9 cellular contexts compared by ENCODE assay signal in the genomic region with DNA sequence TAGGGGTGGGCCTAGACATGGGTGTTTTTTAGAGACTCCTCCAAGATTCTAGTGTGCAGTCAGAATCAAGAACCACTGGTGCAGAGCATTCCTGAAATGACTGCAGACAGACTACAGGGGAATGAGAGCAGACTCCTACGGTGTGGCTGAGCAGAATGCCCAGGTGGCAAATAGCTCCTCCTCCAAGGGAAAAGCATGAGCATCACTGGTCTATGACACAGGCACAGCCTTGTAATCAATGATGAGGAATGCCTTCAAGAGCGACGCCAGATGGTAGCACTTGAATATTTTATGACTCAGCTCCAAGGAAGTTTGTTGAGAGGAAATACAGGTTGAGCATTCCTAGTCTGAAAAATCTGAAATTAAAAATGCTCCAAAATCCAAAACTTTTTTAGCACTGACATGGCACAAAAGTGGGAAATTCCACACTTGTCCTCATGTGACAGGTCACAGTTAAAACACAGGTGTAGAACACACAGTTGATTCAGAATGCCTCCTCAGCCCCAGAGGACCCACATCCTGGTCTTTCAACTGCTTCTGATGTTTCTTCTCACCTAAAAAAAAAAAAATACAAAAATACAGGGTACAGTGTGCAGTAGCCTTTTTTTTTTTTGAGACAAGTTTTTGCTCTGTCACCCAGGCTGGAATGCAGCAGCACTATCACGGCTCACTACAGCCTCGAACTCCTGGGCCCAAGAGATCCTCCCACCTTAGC. TPM values are rescaled to one million over a fixed set of nuclear protein-coding genes. Genes with fewer than 3 reads are reported as not detected.
DNase-seq lines count a peak whose midpoint lies in the region; ATAC-seq and FAIRE-seq lines count a peak whose summit lies in the region.
"Had no signal": no experiment of that assay in that cellular context is flagged by ENCODE, and none has a peak within 500 bp of the region (broad histone marks: within the 10 kb centered on the region; RNA-seq: fewer than 3 reads in every experiment).

No MANE protein-coding gene starts in this region.

- peak; percentile 47 for FAIRE-seq in islet of Langerhans (lab: Jason Lieb, UNC)
- FAIRE-seq: endometrium had no signal

- H3K9me3 Mint-ChIP-seq in natural killer cell treated with Interleukin-12 subunit alpha and Interleukin-12 subunit beta and Interleukin-15 and Interleukin-18, amount 100 ng/mL, for 72 hours: no peaks in the 10 kb centered on the region

- no peak overlapping the region for H3K4me3 Mint-ChIP-seq in natural killer cell treated with Interleukin-12 subunit alpha and Interleukin-12 subunit beta and Interleukin-15 and Interleukin-18, amount 100 ng/mL, for 72 hours

- ATAC-seq in natural killer cell treated with Interleukin-12 subunit alpha and Interleukin-12 subunit beta and Interleukin-15 and Interleukin-18, amount 100 ng/mL, for 72 hours: no peak
- ATAC-seq in HG03469 (IDR thresholded peaks at IDR 0.05; ENCODE audit: unreplicated experiment): no peak

- peaks cover 19 to 22% of the 10 kb centered on the region in 2 donors for H3K4me1 Mint-ChIP-seq in natural killer cell treated with Interleukin-12 subunit alpha and Interleukin-12 subunit beta and Interleukin-15 and Interleukin-18, amount 100 ng/mL, for 72 hours (ENCODE audit: low read depth in 2 of 2)

- peak overlapping the region in 1 of 2 donors; percentile 68 for H3K27ac Mint-ChIP-seq in natural killer cell treated with Interleukin-12 subunit alpha and Interleukin-12 subunit beta and Interleukin-15 and Interleukin-18, amount 100 ng/mL, for 72 hours

- H3K27me3 Mint-ChIP-seq in natural killer cell treated with Interleukin-12 subunit alpha and Interleukin-12 subunit beta and Interleukin-15 and Interleukin-18, amount 100 ng/mL, for 72 hours: no peaks in the 10 kb centered on the region

- no peaks in the 10 kb centered on the region for H3K36me3 Mint-ChIP-seq in natural killer cell treated with Interleukin-12 subunit alpha and Interleukin-12 subunit beta and Interleukin-15 and Interleukin-18, amount 100 ng/mL, for 72 hours

- DNase-seq in COLO829 (ENCODE audit: low spot score) (peak; percentile 43), H4 (ENCODE audit: low spot score) (peak; percentile 84), SK-MEL-5 (ENCODE audit: low read depth, low spot score) (peak; percentile 52), NCI-H345 (lab: John Stamatoyannopoulos, UW) (no peak), inferior parietal cortex (ENCODE audit: extremely low spot score) (no peak)
- DNase-seq in natural killer cell treated with Interleukin-12 subunit alpha and Interleukin-12 subunit beta and Interleukin-15 and Interleukin-18, amount 100 ng/mL, for 72 hours (ENCODE audit: low spot score): no peak

- in situ Hi-C loops in SK-MEL-5 (cut with HindIII; ENCODE audit: low pct_unique_long_range_greater_than_20kb, low sequenced_read_pairs): no loop called here

RNA-seq across cellular contexts. Expression of a gene that starts 10.5 kb away (rescaled TPM):
- 5.5 and 7.1 TPM in 2 replicates for total RNA-seq in H4 (2014; rRNA removed; shearing (Covaris generic))
- 26.2 and 27.8 TPM in 2 replicates for total RNA-seq in SK-MEL-5 (2014; rRNA removed; shearing (Covaris generic))
- 19.4 and 26.0 TPM in 2 replicates for polyA plus RNA-seq in SK-MEL-5 (2015; cell fraction: cytosol; rRNA removed)
- 31.4 and 35.9 TPM in 2 replicates for polyA plus RNA-seq in SK-MEL-5 (2015; cell fraction: nucleus; rRNA removed)
- total RNA-seq in natural killer cell treated with Interleukin-12 subunit alpha and Interleukin-12 subunit beta and Interleukin-15 and Interleukin-18, amount 100 ng/mL, for 72 hours: 1 to 10 TPM; 3.3 to 7.1 TPM

Comparison
In these comparisons a context has a peak if more than half of its experiments do, and no peak if none do; other contexts are left out.
1. DNase-seq: peak in COLO829 (single experiment), H4 (single experiment) and SK-MEL-5 (single experiment); none in natural killer cell treated with Interleukin-12 subunit alpha and Interleukin-12 subunit beta and Interleukin-15 and Interleukin-18, amount 100 ng/mL, for 72 hours (single experiment), NCI-H345 (single experiment) and inferior parietal cortex (single experiment).